17 cellular contexts compared by ENCODE assay signal in genomic region chr6:139590206-139590605, GRCh38.
A peak's percentile ranks its signal among the peaks of the same experiment; 100 is the strongest.
DNase-seq lines count a peak whose midpoint lies in the region; ATAC-seq and TF ChIP-seq lines count a peak whose summit lies in the region.
"Had no signal": no experiment of that assay in that cellular context is flagged by ENCODE, and none has a peak within 500 bp of the region (broad histone marks: within the 10 kb centered on the region; RNA-seq: fewer than 3 reads in every experiment).

No MANE protein-coding gene starts in this region.

- no peaks in the 10 kb centered on the region for H3K9me3 Mint-ChIP-seq in stimulated activated naive CD8-positive, alpha-beta T cell treated with anti-CD3 and anti-CD28 coated beads, Interleukin-15, amount 100 ng/mL, for 72 hours
- H3K9me3 Mint-ChIP-seq: activated naive CD4-positive, alpha-beta T cell treated with anti-CD3 and anti-CD28 coated beads, Interleukin-2, amount 50 U/mL, for 24 hours had no signal

- 70% methylated on average over 1 of the region's 1 CpG for WGBS in hepatocyte (ENCODE audit: low lambda C conversion rate, missing lambda C conversion rate)
- WGBS in psoas muscle, 3 donors = 88 to 100% (median 94%) methylated on average over 1 of the region's 1 CpG
- 83 to 100% methylated on average over 1 of the region's 1 CpG for WGBS in tibial nerve, 2 donors

- no peak overlapping the region for H3K4me2 ChIP-seq in hepatocyte
- H3K4me2 ChIP-seq: smooth muscle cell had no signal

- TF ChIP-seq CTCF in 22Rv1 (IDR thresholded peaks at IDR 0.05) (no peak), LNCaP clone FGC (IDR thresholded peaks at IDR 0.05; ENCODE audit: control insufficient read depth, extremely low read depth, insufficient read depth) (no peak), hepatocyte (IDR thresholded peaks at IDR 0.05; ENCODE audit: poor library complexity) (no peak), psoas muscle (IDR thresholded peaks at IDR 0.05) (no peak), tibial nerve (IDR thresholded peaks at IDR 0.05) (no peak)

- H3K4me1 Mint-ChIP-seq in stimulated activated naive CD8-positive, alpha-beta T cell treated with anti-CD3 and anti-CD28 coated beads, Interleukin-15, amount 100 ng/mL, for 72 hours = no peaks in the 10 kb centered on the region
- H3K4me1 Mint-ChIP-seq: activated naive CD4-positive, alpha-beta T cell treated with anti-CD3 and anti-CD28 coated beads, Interleukin-2, amount 50 U/mL, for 24 hours had no signal

- ATAC-seq in psoas muscle = no peak
- ATAC-seq in esophagus mucosa = no peak
- no peak for ATAC-seq in stimulated activated naive CD8-positive, alpha-beta T cell treated with anti-CD3 and anti-CD28 coated beads, Interleukin-15, amount 100 ng/mL, for 72 hours
- ATAC-seq: foreskin keratinocyte had no signal

- H3K4me3 Mint-ChIP-seq in stimulated activated naive CD8-positive, alpha-beta T cell treated with anti-CD3 and anti-CD28 coated beads, Interleukin-15, amount 100 ng/mL, for 72 hours = no peak overlapping the region
- H3K4me3 Mint-ChIP-seq: activated naive CD4-positive, alpha-beta T cell treated with anti-CD3 and anti-CD28 coated beads, Interleukin-2, amount 50 U/mL, for 24 hours had no signal

- no peak overlapping the region for H3K27ac Mint-ChIP-seq in stimulated activated naive CD8-positive, alpha-beta T cell treated with anti-CD3 and anti-CD28 coated beads, Interleukin-15, amount 100 ng/mL, for 72 hours
- H3K27ac Mint-ChIP-seq: activated naive CD4-positive, alpha-beta T cell treated with anti-CD3 and anti-CD28 coated beads, Interleukin-2, amount 50 U/mL, for 24 hours had no signal

- no peaks in the 10 kb centered on the region for H3K9me3 ChIP-seq in hepatocyte (ENCODE audit: low read depth)
- no peaks in the 10 kb centered on the region for H3K9me3 ChIP-seq in psoas muscle
- no peaks in the 10 kb centered on the region for H3K9me3 ChIP-seq in tibial nerve
- H3K9me3 ChIP-seq: SJCRH30 had no signal

- H3K79me2 ChIP-seq in hepatocyte = no peaks in the 10 kb centered on the region

- no peak for TF ChIP-seq POLR2A in tibial nerve (IDR thresholded peaks at IDR 0.05)

- H3K4me1 ChIP-seq in hepatocyte (ENCODE audit: insufficient read depth) (peaks cover 29% of the 10 kb centered on the region), psoas muscle (peaks cover 50% of the 10 kb centered on the region), tibial nerve (peaks cover 0 to 42% (median 14%) of the 10 kb centered on the region in 4 donors)

- DNase-seq in LNCaP clone FGC (ENCODE audit: low read depth) = peak; percentile 33
- no peak for DNase-seq in hepatocyte (ENCODE audit: low spot score)
- DNase-seq in psoas muscle = no peak
- DNase-seq in stimulated activated naive CD8-positive, alpha-beta T cell treated with anti-CD3 and anti-CD28 coated beads, Interleukin-15, amount 100 ng/mL, for 72 hours = no peak
- DNase-seq in tibial nerve (ENCODE audit: low spot score in 2 of 2) = no peak
- DNase-seq: activated CD4-positive, alpha-beta T cell treated with anti-CD3 and anti-CD28 coated beads for 48 hours; AML-193; foreskin keratinocyte; H7; NCI-H2171 treated with DMSO at 0.1 percent for 48 hours; occipital lobe; SJCRH30; T1000 had no signal

- no peak overlapping the region for H3K4me3 ChIP-seq in LNCaP clone FGC (ENCODE audit: low read depth, low read length)
- H3K4me3 ChIP-seq in hepatocyte = no peak overlapping the region
- no peak overlapping the region for H3K4me3 ChIP-seq in psoas muscle
- no peak overlapping the region for H3K4me3 ChIP-seq in tibial nerve
- H3K4me3 ChIP-seq: SJCRH30, smooth muscle cell had no signal

- no peak overlapping the region for H2AFZ ChIP-seq in hepatocyte

- H3K9me2 ChIP-seq in hepatocyte (replicated peaks; ENCODE audit: insufficient read depth) = no peaks in the 10 kb centered on the region

- peaks cover 42% of the 10 kb centered on the region for H3K27me3 Mint-ChIP-seq in stimulated activated naive CD8-positive, alpha-beta T cell treated with anti-CD3 and anti-CD28 coated beads, Interleukin-15, amount 100 ng/mL, for 72 hours

- intact Hi-C loops in psoas muscle (cut with DNase I) = loop anchor here in 1 of 2 donors (5.0 kb wide), 1 partner anchor 172 kb away; no protein-coding TSS in a partner anchor

- H3K27ac ChIP-seq in 22Rv1 = peak overlapping the region; percentile 99
- peak overlapping the region; percentile 5 for H3K27ac ChIP-seq in hepatocyte
- peak overlapping the region; percentile 83 for H3K27ac ChIP-seq in psoas muscle
- peak overlapping the region in 1 of 4 donors; percentile 2 for H3K27ac ChIP-seq in tibial nerve
- H3K27ac ChIP-seq: foreskin keratinocyte, SJCRH30 had no signal

- no peaks in the 10 kb centered on the region for H4K20me1 ChIP-seq in hepatocyte (ENCODE audit: insufficient read depth, poor library complexity, severe bottlenecking)

- TF ChIP-seq EP300 in tibial nerve (IDR thresholded peaks at IDR 0.05) = no peak

- no peaks in the 10 kb centered on the region for H3K27me3 ChIP-seq in hepatocyte
- no peaks in the 10 kb centered on the region for H3K27me3 ChIP-seq in psoas muscle (ENCODE audit: insufficient read depth in 3 of 3, low read length in 2 of 3)
- no peaks in the 10 kb centered on the region for H3K27me3 ChIP-seq in tibial nerve
- H3K27me3 ChIP-seq: foreskin keratinocyte, SJCRH30 had no signal

- H3K36me3 ChIP-seq in hepatocyte (replicated peaks; ENCODE audit: insufficient read depth, low read depth) (no peaks in the 10 kb centered on the region), psoas muscle (ENCODE audit: insufficient read depth in 1 of 2, low read depth in 1 of 2) (no peaks in the 10 kb centered on the region), tibial nerve (no peaks in the 10 kb centered on the region)
- H3K36me3 ChIP-seq: SJCRH30 had no signal
